ENCODE assay signal across 1 cellular context in the genomic region with DNA sequence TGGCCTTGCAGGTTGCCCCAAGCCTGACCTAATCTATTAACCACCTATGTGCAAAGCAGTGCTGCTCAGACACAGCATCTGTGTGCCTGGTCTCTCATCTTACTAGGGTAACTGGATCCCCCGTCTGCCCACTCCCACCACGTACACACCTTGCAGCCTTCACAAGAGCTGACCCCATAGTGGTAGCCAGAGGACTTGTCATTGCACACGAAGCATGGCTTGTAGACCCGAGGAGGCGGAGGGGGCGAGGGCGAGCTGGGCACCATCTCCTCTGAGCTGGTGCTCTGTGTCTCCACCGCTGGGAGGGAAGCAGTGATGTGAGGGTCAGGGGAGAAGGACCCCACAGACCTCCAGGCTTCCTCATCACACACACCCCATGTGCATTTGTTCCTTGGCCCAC.
TF ChIP-seq lines count a peak whose summit lies in the region.

No MANE protein-coding gene starts in this region.

TF ChIP-seq in WTC11, 78 proteins besides CTCF, POLR2A, EP300 and RAD21 (continued from another document):
- TF ChIP-seq, protein P1, sequence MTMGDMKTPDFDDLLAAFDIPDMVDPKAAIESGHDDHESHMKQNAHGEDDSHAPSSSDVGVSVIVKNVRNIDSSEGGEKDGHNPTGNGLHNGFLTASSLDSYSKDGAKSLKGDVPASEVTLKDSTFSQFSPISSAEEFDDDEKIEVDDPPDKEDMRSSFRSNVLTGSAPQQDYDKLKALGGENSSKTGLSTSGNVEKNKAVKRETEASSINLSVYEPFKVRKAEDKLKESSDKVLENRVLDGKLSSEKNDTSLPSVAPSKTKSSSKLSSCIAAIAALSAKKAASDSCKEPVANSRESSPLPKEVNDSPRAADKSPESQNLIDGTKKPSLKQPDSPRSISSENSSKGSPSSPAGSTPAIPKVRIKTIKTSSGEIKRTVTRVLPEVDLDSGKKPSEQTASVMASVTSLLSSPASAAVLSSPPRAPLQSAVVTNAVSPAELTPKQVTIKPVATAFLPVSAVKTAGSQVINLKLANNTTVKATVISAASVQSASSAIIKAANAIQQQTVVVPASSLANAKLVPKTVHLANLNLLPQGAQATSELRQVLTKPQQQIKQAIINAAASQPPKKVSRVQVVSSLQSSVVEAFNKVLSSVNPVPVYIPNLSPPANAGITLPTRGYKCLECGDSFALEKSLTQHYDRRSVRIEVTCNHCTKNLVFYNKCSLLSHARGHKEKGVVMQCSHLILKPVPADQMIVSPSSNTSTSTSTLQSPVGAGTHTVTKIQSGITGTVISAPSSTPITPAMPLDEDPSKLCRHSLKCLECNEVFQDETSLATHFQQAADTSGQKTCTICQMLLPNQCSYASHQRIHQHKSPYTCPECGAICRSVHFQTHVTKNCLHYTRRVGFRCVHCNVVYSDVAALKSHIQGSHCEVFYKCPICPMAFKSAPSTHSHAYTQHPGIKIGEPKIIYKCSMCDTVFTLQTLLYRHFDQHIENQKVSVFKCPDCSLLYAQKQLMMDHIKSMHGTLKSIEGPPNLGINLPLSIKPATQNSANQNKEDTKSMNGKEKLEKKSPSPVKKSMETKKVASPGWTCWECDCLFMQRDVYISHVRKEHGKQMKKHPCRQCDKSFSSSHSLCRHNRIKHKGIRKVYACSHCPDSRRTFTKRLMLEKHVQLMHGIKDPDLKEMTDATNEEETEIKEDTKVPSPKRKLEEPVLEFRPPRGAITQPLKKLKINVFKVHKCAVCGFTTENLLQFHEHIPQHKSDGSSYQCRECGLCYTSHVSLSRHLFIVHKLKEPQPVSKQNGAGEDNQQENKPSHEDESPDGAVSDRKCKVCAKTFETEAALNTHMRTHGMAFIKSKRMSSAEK (CRISPR knock-in tag; IDR thresholded peaks at IDR 0.05; ENCODE audit: borderline replicate concordance), result no peak
- TF ChIP-seq JUN (CRISPR knock-in tag; IDR thresholded peaks at IDR 0.05), result no peak
- no peak for TF ChIP-seq PRRX2 (CRISPR knock-in tag; IDR thresholded peaks at IDR 0.05)
- TF ChIP-seq, protein P2, sequence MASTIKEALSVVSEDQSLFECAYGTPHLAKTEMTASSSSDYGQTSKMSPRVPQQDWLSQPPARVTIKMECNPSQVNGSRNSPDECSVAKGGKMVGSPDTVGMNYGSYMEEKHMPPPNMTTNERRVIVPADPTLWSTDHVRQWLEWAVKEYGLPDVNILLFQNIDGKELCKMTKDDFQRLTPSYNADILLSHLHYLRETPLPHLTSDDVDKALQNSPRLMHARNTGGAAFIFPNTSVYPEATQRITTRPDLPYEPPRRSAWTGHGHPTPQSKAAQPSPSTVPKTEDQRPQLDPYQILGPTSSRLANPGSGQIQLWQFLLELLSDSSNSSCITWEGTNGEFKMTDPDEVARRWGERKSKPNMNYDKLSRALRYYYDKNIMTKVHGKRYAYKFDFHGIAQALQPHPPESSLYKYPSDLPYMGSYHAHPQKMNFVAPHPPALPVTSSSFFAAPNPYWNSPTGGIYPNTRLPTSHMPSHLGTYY (CRISPR knock-in tag; IDR thresholded peaks at IDR 0.05), result no peak
- no peak for TF ChIP-seq FOXJ3 (CRISPR knock-in tag; IDR thresholded peaks at IDR 0.05; ENCODE audit: borderline replicate concordance)
- TF ChIP-seq ZNF121 (CRISPR knock-in tag; IDR thresholded peaks at IDR 0.05), result no peak
- TF ChIP-seq, protein P3, sequence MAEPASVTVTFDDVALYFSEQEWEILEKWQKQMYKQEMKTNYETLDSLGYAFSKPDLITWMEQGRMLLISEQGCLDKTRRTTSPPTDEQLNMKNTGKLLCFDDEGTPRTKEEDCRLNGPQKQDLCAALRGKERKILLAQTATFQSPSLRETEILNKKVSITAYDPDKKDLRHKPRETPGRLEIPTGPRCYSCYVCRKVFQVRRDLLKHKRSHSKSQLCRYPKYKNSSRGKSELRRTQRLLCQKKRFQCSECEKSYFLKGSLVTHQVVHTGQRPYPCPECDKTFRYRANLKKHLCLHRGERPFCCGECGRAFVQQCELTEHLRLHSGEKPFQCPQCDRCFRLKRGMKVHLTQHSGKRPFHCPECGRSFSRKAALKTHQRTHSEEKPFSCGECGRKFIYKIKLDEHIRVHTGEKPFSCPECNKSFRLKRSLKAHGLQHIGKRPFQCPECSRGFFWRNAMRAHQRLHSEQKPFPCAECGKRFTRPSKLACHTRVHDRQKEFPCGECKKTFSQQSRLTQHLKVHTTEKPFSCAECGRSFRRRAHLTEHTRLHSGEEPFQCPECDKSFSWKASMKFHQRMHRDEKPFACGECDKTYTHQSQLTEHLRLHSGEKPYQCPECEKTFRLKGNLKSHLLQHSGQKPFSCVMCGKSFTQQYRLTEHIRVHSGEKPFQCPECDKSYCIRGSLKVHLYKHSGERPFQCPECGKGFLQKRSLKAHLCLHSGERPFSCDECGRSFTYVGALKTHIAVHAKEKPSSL (CRISPR knock-in tag; conservative IDR thresholded peaks at IDR 0.05), result no peak
- TF ChIP-seq, protein P4, sequence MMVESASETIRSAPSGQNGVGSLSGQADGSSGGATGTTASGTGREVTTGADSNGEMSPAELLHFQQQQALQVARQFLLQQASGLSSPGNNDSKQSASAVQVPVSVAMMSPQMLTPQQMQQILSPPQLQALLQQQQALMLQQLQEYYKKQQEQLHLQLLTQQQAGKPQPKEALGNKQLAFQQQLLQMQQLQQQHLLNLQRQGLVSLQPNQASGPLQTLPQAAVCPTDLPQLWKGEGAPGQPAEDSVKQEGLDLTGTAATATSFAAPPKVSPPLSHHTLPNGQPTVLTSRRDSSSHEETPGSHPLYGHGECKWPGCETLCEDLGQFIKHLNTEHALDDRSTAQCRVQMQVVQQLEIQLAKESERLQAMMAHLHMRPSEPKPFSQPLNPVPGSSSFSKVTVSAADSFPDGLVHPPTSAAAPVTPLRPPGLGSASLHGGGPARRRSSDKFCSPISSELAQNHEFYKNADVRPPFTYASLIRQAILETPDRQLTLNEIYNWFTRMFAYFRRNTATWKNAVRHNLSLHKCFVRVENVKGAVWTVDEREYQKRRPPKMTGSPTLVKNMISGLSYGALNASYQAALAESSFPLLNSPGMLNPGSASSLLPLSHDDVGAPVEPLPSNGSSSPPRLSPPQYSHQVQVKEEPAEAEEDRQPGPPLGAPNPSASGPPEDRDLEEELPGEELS (CRISPR knock-in tag; IDR thresholded peaks at IDR 0.05), result no peak
- TF ChIP-seq, protein P5, sequence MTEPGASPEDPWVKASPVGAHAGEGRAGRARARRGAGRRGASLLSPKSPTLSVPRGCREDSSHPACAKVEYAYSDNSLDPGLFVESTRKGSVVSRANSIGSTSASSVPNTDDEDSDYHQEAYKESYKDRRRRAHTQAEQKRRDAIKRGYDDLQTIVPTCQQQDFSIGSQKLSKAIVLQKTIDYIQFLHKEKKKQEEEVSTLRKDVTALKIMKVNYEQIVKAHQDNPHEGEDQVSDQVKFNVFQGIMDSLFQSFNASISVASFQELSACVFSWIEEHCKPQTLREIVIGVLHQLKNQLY (CRISPR knock-in tag; IDR thresholded peaks at IDR 0.05), result no peak
- TF ChIP-seq ZNF396 (CRISPR knock-in tag; IDR thresholded peaks at IDR 0.05; ENCODE audit: borderline replicate concordance), result no peak
- TF ChIP-seq, protein P6, sequence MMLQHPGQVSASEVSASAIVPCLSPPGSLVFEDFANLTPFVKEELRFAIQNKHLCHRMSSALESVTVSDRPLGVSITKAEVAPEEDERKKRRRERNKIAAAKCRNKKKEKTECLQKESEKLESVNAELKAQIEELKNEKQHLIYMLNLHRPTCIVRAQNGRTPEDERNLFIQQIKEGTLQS (CRISPR knock-in tag; conservative IDR thresholded peaks at IDR 0.05), result no peak
- no peak for TF ChIP-seq ZNF671 (CRISPR knock-in tag; IDR thresholded peaks at IDR 0.05)
- TF ChIP-seq NFATC4 (CRISPR knock-in tag; IDR thresholded peaks at IDR 0.05), result no peak
